Comparison of ENCODE assay signal across 8 cellular contexts in genomic region chr5:131382407-131383395, GRCh38.
DNase-seq lines count a peak whose midpoint lies in the region; ATAC-seq, FAIRE-seq and TF ChIP-seq lines count a peak whose summit lies in the region.

No MANE protein-coding gene starts in this region.

- H3K9ac ChIP-seq in IMR-90 (ENCODE audit: low read depth, low read length): no peak overlapping the region
- H3K9ac ChIP-seq in astrocyte (ENCODE audit: low read length): no peak overlapping the region

- no peaks in the 10 kb centered on the region for H3K9me3 Mint-ChIP-seq in astrocyte (ENCODE audit: unreplicated experiment)

- no CpG with 5 or more reads among the region's 3 CpGs for WGBS in IMR-90 (ENCODE audit: extremely low coverage in 2 of 2, insufficient read length in 1 of 2), 2 experiments

- H3K4me1 Mint-ChIP-seq in astrocyte (ENCODE audit: low read depth, unreplicated experiment): peaks cover 20% of the 10 kb centered on the region

- no peaks in the 10 kb centered on the region for H3K27me3 Mint-ChIP-seq in astrocyte (ENCODE audit: low read depth, unreplicated experiment)

- H3K9me3 ChIP-seq in IMR-90 (ENCODE audit: control insufficient read depth, insufficient read depth, low read length) (no peaks in the 10 kb centered on the region), astrocyte (ENCODE audit: insufficient read depth, low read depth, low read length) (no peaks in the 10 kb centered on the region)

- CTCF ChIA-PET in IMR-90 (lab: Yijun Ruan, JAX): interaction anchor here (0.6 kb wide), 2 partner anchors 116 to 143 kb away, joined by 3 read pairs; no protein-coding TSS in a partner anchor

- 0 out of 3 replicates have a peak overlapping the region, but pooled peaks have one; percentile 20 for H2BK15ac ChIP-seq in IMR-90 (ENCODE audit: low read depth, low read length)

- H3K27me3 ChIP-seq in IMR-90 (ENCODE audit: control insufficient read depth, insufficient read depth, low read length) (no peaks in the 10 kb centered on the region), astrocyte (ENCODE audit: insufficient read depth, low read length) (no peaks in the 10 kb centered on the region)

- H2BK120ac ChIP-seq in IMR-90 (ENCODE audit: low read depth, low read length): no peak overlapping the region

- H3K4ac ChIP-seq in IMR-90 (ENCODE audit: low read depth, low read length): no peak overlapping the region

- H3K4me1 ChIP-seq in IMR-90 (ENCODE audit: control insufficient read depth, insufficient read depth, low read length): peaks cover 15% of the 10 kb centered on the region
- H3K4me1 ChIP-seq in astrocyte (ENCODE audit: insufficient read depth, low read length): peaks cover 14% of the 10 kb centered on the region

- H3K79me1 ChIP-seq in IMR-90 (ENCODE audit: low read depth in 1 of 2, low read length in 2 of 2): peaks cover 30 to 50% of the 10 kb centered on the region in 2 experiments

- H4K20me1 ChIP-seq in IMR-90 (ENCODE audit: insufficient read depth, low read length): peaks cover 5% of the 10 kb centered on the region; the same call in 1 of the 2 replicates
- H4K20me1 ChIP-seq in astrocyte (ENCODE audit: insufficient read depth, low read length): peaks cover 3% of the 10 kb centered on the region

- peaks cover 4% of the 10 kb centered on the region; the same call in 1 of the 2 replicates for H3K36me3 ChIP-seq in IMR-90 (ENCODE audit: control insufficient read depth, insufficient read depth, low read length)
- H3K36me3 ChIP-seq in astrocyte (ENCODE audit: insufficient read depth, low read length): no peaks in the 10 kb centered on the region

- peak overlapping the region; percentile 34 for H2AK9ac ChIP-seq in IMR-90 (replicated peaks; ENCODE audit: low read depth, low read length, poor library complexity)

- H4K91ac ChIP-seq in IMR-90 (ENCODE audit: insufficient read depth, low read depth, low read length): no peak overlapping the region

- POLR2A ChIA-PET in IMR-90 (lab: Charles Lee; ENCODE audit: unreplicated experiment): no interaction called here

- no peak overlapping the region for H3K56ac ChIP-seq in IMR-90 (ENCODE audit: extremely low read depth, insufficient read depth, low read length)

- no peak overlapping the region for H2BK5ac ChIP-seq in IMR-90 (ENCODE audit: low read depth, low read length, poor library complexity, severe bottlenecking)

- H3K9me1 ChIP-seq in IMR-90 (ENCODE audit: insufficient read depth, low read length): peaks cover 8% of the 10 kb centered on the region; the same call in 1 of the 2 replicates

- peak overlapping the region; percentile 12; the same call in 1 of the 2 replicates for H2AK5ac ChIP-seq in IMR-90 (ENCODE audit: low read depth, low read length)

- H3K14ac ChIP-seq in IMR-90 (replicated peaks; ENCODE audit: low read depth, low read length): 0 out of 2 replicates have a peak overlapping the region, but pooled peaks have one; percentile 33

- in situ Hi-C loops in IMR-90 (cut with MboI; ENCODE audit: low sequenced_read_pairs): loop anchor here (10.0 kb wide), 1 partner anchor 218 kb away; the partner anchor contains the start of gene HINT1

- H3K27ac ChIP-seq in IMR-90 (ENCODE audit: insufficient read depth, low read length) (no peak overlapping the region), astrocyte (ENCODE audit: low read depth, low read length) (no peak overlapping the region)

- H3K4me2 ChIP-seq in IMR-90 (ENCODE audit: low read depth, low read length) (no peak overlapping the region), astrocyte (ENCODE audit: low read length) (no peak overlapping the region)

- H3K23ac ChIP-seq in IMR-90 (ENCODE audit: low read depth, low read length): no peak overlapping the region; the same call in 1 of the 2 replicates

- H4K8ac ChIP-seq in IMR-90 (ENCODE audit: low read depth in 2 of 2, low read length in 2 of 2): no peak overlapping the region

- H3K27ac Mint-ChIP-seq in astrocyte (ENCODE audit: unreplicated experiment): no peak overlapping the region

- dilution Hi-C loops in IMR-90 (cut with HindIII; ENCODE audit: low sequenced_read_pairs, unreplicated experiment): no loop called here

- no peak for TF ChIP-seq POLR2A in IMR-90 (IDR thresholded peaks at IDR 0.05; ENCODE audit: low read depth, low read length)

- FAIRE-seq in astrocyte (lab: Jason Lieb, UNC) (no peak), urothelium cell line (lab: Jason Lieb, UNC) (no peak)

- BruUV-seq in IMR-90 (replicated peaks; lab: Mats Ljungman, UMichigan): no TSS peak

- H2BK20ac ChIP-seq in IMR-90 (ENCODE audit: low read depth, low read length): no peak overlapping the region

- peak; percentile 68 for TF ChIP-seq RAD21 in IMR-90 (IDR thresholded peaks at IDR 0.05; ENCODE audit: low read length)

- DNase-seq in stimulated activated CD4-positive, alpha-beta T cell treated with anti-CD3 and anti-CD28 coated beads, Interleukin-1b, Interleukin-23, amount 100 ng/mL, for 48 hours: peak; percentile 40
- no peak for DNase-seq in stimulated activated CD4-positive, alpha-beta T cell treated with anti-CD3 and anti-CD28 coated beads, Interleukin-2, amount 100 ng/mL, for 48 hours
- DNase-seq in IMR-90: peak; percentile 58
- peak; percentile 49 for DNase-seq in RPMI7951 (ENCODE audit: low read depth)
- DNase-seq in astrocyte (ENCODE audit: low read depth): no peak
- DNase-seq in kidney tubule cell (ENCODE audit: low spot score): peak; percentile 79
- peak; percentile 27 for DNase-seq in urothelium cell line (ENCODE audit: low spot score)

- no peak overlapping the region for H3K4me3 ChIP-seq in IMR-90 (ENCODE audit: insufficient read depth, low read depth, low read length)
- no peak overlapping the region for H3K4me3 ChIP-seq in astrocyte (ENCODE audit: insufficient read depth, low read depth, low read length)

- H3K36me3 Mint-ChIP-seq in astrocyte (ENCODE audit: low read depth, unreplicated experiment): no peaks in the 10 kb centered on the region

- ATAC-seq in GM21786 (IDR thresholded peaks at IDR 0.05; ENCODE audit: unreplicated experiment) (peak; percentile 53), IMR-90 (ENCODE audit: low read depth) (peak; percentile 42; the same call in 1 of the 2 replicates)

- intact Hi-C loops in IMR-90 (cut with micrococcal nuclease): loop anchor here (5.0 kb wide), 1 partner anchor 115 kb away; no protein-coding TSS in a partner anchor

- peaks cover 22% of the 10 kb centered on the region for H3K79me2 ChIP-seq in astrocyte (ENCODE audit: insufficient read depth, low read length)

- H4K5ac ChIP-seq in IMR-90 (ENCODE audit: low read depth, low read length): no peak overlapping the region

- no peak overlapping the region for H3K18ac ChIP-seq in IMR-90 (ENCODE audit: low read depth, low read length)

- no peak overlapping the region for H3K4me3 Mint-ChIP-seq in astrocyte (ENCODE audit: unreplicated experiment)

- H2AFZ ChIP-seq in IMR-90 (replicated peaks; ENCODE audit: low read length, poor library complexity): no peak overlapping the region
- H2AFZ ChIP-seq in astrocyte (ENCODE audit: low read depth, low read length): no peak overlapping the region

- TF ChIP-seq CTCF in IMR-90 (conservative IDR thresholded peaks at IDR 0.05; ENCODE audit: low read depth, low read length) (peak; percentile 50), astrocyte (IDR thresholded peaks at IDR 0.05; ENCODE audit: insufficient read depth, low read depth, low read length) (peak; percentile 56)

TF ChIP-seq in IMR-90, 13 proteins besides CTCF, POLR2A, EP300 and RAD21:
- TF ChIP-seq RFX5 (IDR thresholded peaks at IDR 0.05; ENCODE audit: low read depth, low read length) (no peak), BHLHE40 (IDR thresholded peaks at IDR 0.05; ENCODE audit: low read depth, low read length) (no peak), SMC3 (IDR thresholded peaks at IDR 0.05; ENCODE audit: low read depth, low read length) (peak; percentile 30; the same call in 1 of the 2 replicates)

Comparison
In these comparisons a context has a peak if more than half of its experiments do, and no peak if none do; other contexts are left out.
1. DNase-seq: peak in stimulated activated CD4-positive, alpha-beta T cell treated with anti-CD3 and anti-CD28 coated beads, Interleukin-1b, Interleukin-23, amount 100 ng/mL, for 48 hours (single experiment), IMR-90 (single experiment), RPMI7951 (single experiment), kidney tubule cell (single experiment) and urothelium cell line (single experiment); none in stimulated activated CD4-positive, alpha-beta T cell treated with anti-CD3 and anti-CD28 coated beads, Interleukin-2, amount 100 ng/mL, for 48 hours (0 of 2) and astrocyte (single experiment).